Comparison of ENCODE assay signal across 2 cellular contexts in genomic region chr6:37013516-37014491, GRCh38.
A peak's percentile ranks its signal among the peaks of the same experiment; 100 is the strongest.
TF ChIP-seq lines count a peak whose summit lies in the region.

No MANE protein-coding gene starts in this region.

TF ChIP-seq in HEK293, 187 proteins besides CTCF, POLR2A, EP300 and RAD21:
- no peak for TF ChIP-seq REPIN1 (tag by site-specific recombination; IDR thresholded peaks at IDR 0.05; ENCODE audit: low read depth)
- TF ChIP-seq ZNF785 (tag by site-specific recombination; IDR thresholded peaks at IDR 0.05): no peak
- no peak for TF ChIP-seq ZNF670 (tag by site-specific recombination; IDR thresholded peaks at IDR 0.05; ENCODE audit: low read depth)
- no peak for TF ChIP-seq ZNF140 (tag by site-specific recombination; IDR thresholded peaks at IDR 0.05)
- peak; percentile 46; the same call in 1 of the 2 replicates for TF ChIP-seq ZNF768 (tag by site-specific recombination; IDR thresholded peaks at IDR 0.05)
- TF ChIP-seq ZNF692 (tag by site-specific recombination; IDR thresholded peaks at IDR 0.05): no peak
- TF ChIP-seq ZNF324 (tag by site-specific recombination; IDR thresholded peaks at IDR 0.05): no peak

TF ChIP-seq in H1, 55 proteins besides CTCF, POLR2A, EP300 and RAD21:
- TF ChIP-seq GABPA (IDR thresholded peaks at IDR 0.05; ENCODE audit: borderline replicate concordance, insufficient read depth, low read length) (no peak), CEBPB (IDR thresholded peaks at IDR 0.05; ENCODE audit: low read depth, low read length) (no peak), TAF7 (optimal IDR thresholded peaks at IDR 0.05; ENCODE audit: borderline replicate concordance, low read depth, low read length) (no peak)
- TF ChIP-seq, protein P1, sequence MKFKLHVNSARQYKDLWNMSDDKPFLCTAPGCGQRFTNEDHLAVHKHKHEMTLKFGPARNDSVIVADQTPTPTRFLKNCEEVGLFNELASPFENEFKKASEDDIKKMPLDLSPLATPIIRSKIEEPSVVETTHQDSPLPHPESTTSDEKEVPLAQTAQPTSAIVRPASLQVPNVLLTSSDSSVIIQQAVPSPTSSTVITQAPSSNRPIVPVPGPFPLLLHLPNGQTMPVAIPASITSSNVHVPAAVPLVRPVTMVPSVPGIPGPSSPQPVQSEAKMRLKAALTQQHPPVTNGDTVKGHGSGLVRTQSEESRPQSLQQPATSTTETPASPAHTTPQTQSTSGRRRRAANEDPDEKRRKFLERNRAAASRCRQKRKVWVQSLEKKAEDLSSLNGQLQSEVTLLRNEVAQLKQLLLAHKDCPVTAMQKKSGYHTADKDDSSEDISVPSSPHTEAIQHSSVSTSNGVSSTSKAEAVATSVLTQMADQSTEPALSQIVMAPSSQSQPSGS (IDR thresholded peaks at IDR 0.05; ENCODE audit: low read length): no peak
